ENCODE assay signal across 8 cellular contexts in the genomic region with DNA sequence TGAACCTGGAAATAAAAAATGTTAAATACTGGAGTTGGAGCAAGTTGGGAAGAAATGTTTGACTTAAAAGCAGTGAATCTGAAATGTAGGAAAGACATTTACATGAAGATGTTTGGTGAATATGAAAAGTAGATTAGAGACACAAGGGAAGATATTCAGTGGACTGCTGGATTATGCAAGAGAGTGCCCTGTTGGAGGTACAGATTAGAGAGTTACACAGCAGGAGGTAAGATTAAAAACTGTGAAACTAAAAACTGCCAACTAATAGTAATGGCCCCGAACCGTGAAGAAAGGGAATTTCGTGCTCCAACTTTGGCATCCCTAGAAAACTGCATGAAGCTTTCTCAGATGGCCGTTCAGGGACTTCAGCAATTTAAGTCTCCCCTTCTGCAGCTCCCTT.
"Had no signal": no experiment of that assay in that cellular context is flagged by ENCODE, and none has a peak within 500 bp of the region (broad histone marks: within the 10 kb centered on the region; RNA-seq: fewer than 3 reads in every experiment).

No MANE protein-coding gene starts in this region.

- H3K4me3 ChIP-seq: GM23338 had no signal

- H3K4me2 ChIP-seq: GM23338 had no signal

- H3K27ac ChIP-seq: HL-60 had no signal

- H2AFZ ChIP-seq: GM23338 had no signal

- ATAC-seq: GM23338, HepG2 had no signal

- FAIRE-seq: H54, HepG2 had no signal

- DNase-seq: H9, HCEC 1CT, Kasumi-1, KG1 had no signal
